Comparison of ENCODE assay signal across 25 cellular contexts in genomic region chr4:158182736-158183135, GRCh38. TPM values are rescaled to one million over a fixed set of nuclear protein-coding genes. Genes with fewer than 3 reads are reported as not detected.
A peak's percentile ranks its signal among the peaks of the same experiment; 100 is the strongest.
DNase-seq lines count a peak whose midpoint lies in the region; ATAC-seq, FAIRE-seq and TF ChIP-seq lines count a peak whose summit lies in the region.
"Had no signal": no experiment of that assay in that cellular context is flagged by ENCODE, and none has a peak within 500 bp of the region (broad histone marks: within the 10 kb centered on the region; RNA-seq: fewer than 3 reads in every experiment).

No MANE protein-coding gene starts in this region.

- H3K4me3 ChIP-seq in WERI-Rb-1 (ENCODE audit: low read depth, low read length) (peak overlapping the region; percentile 71), pancreas (no peak overlapping the region)
- H3K4me3 ChIP-seq: gastroesophageal sphincter, smooth muscle cell, thyroid gland had no signal

- no peaks in the 10 kb centered on the region for H3K36me3 Mint-ChIP-seq in activated CD4-positive, alpha-beta T cell treated with anti-CD3 and anti-CD28 coated beads for 36 hours (ENCODE audit: low read depth)
- H3K36me3 Mint-ChIP-seq in activated T-cell treated with anti-CD3 and anti-CD28 coated beads, Interleukin-2, amount 50 U/mL, for 4 hours (ENCODE audit: insufficient read depth), result no peaks in the 10 kb centered on the region
- H3K36me3 Mint-ChIP-seq: brain had no signal

- CTCF ChIA-PET in activated CD4-positive, alpha-beta T cell treated with anti-CD3 and anti-CD28 coated beads for 36 hours (lab: Charles Lee), result interaction anchor here (0.6 to 1.3 kb wide), 2 partner anchors 11 to 70 kb away, joined by 3 read pairs; no protein-coding TSS in a partner anchor

- H3K27ac ChIP-seq in WERI-Rb-1 (peak overlapping the region; percentile 72), pancreas (no peak overlapping the region)
- H3K27ac ChIP-seq: gastroesophageal sphincter, thyroid gland had no signal

- 97% methylated on average over 15 of the region's 15 CpGs for WGBS in pancreas, 2 donors

- H3K4me1 ChIP-seq in pancreas, result no peaks in the 10 kb centered on the region
- H3K4me1 ChIP-seq: thyroid gland had no signal

- FAIRE-seq in pancreas (lab: Jason Lieb, UNC), result no peak

- no peaks in the 10 kb centered on the region for H3K4me1 Mint-ChIP-seq in activated CD4-positive, alpha-beta T cell treated with anti-CD3 and anti-CD28 coated beads for 36 hours
- no peaks in the 10 kb centered on the region for H3K4me1 Mint-ChIP-seq in activated T-cell treated with anti-CD3 and anti-CD28 coated beads, Interleukin-2, amount 50 U/mL, for 4 hours (ENCODE audit: low read depth)
- H3K4me1 Mint-ChIP-seq: activated B cell treated with CpG ODN at 0.5 μM for 24 hours; activated CD4-positive, alpha-beta memory T cell treated with anti-CD3 and anti-CD28 coated beads, Interleukin-2, amount 10 ng/mL, durations not matched to agents 7 days and 5 days; activated naive CD8-positive, alpha-beta T cell treated with anti-CD3 and anti-CD28 coated beads, Interleukin-2, amount 50 U/mL, for 24 hours had no signal

- POLR2A ChIA-PET in activated CD4-positive, alpha-beta T cell treated with anti-CD3 and anti-CD28 coated beads for 36 hours (lab: Charles Lee), result interaction anchor here (0.7 kb wide), 1 partner anchor 382 kb away, joined by 3 read pairs; no protein-coding TSS in a partner anchor

- no peaks in the 10 kb centered on the region for H3K9me3 Mint-ChIP-seq in activated CD4-positive, alpha-beta T cell treated with anti-CD3 and anti-CD28 coated beads for 36 hours (ENCODE audit: low read depth)
- no peaks in the 10 kb centered on the region for H3K9me3 Mint-ChIP-seq in activated T-cell treated with anti-CD3 and anti-CD28 coated beads, Interleukin-2, amount 50 U/mL, for 4 hours
- H3K9me3 Mint-ChIP-seq: activated B cell treated with CpG ODN at 0.5 μM for 24 hours; activated CD4-positive, alpha-beta memory T cell treated with anti-CD3 and anti-CD28 coated beads, Interleukin-2, amount 10 ng/mL, durations not matched to agents 7 days and 5 days; T-helper 2 cell treated with Interferon-gamma antibody and Interleukin-4, amounts not matched to agents 5 μg/mL and 100 μg/mL, for 36 hours had no signal

- no peaks in the 10 kb centered on the region for H3K9me3 ChIP-seq in WERI-Rb-1 (ENCODE audit: severe bottlenecking)
- H3K9me3 ChIP-seq in pancreas, result no peaks in the 10 kb centered on the region
- H3K9me3 ChIP-seq: gastroesophageal sphincter, thyroid gland had no signal

- H3K4me3 Mint-ChIP-seq in activated CD4-positive, alpha-beta T cell treated with anti-CD3 and anti-CD28 coated beads for 36 hours, result no peak overlapping the region
- H3K4me3 Mint-ChIP-seq in activated T-cell treated with anti-CD3 and anti-CD28 coated beads, Interleukin-2, amount 50 U/mL, for 4 hours, result no peak overlapping the region
- H3K4me3 Mint-ChIP-seq: activated B cell treated with CpG ODN at 0.5 μM for 24 hours; activated CD4-positive, alpha-beta memory T cell treated with anti-CD3 and anti-CD28 coated beads, Interleukin-2, amount 10 ng/mL, durations not matched to agents 7 days and 5 days; activated naive CD8-positive, alpha-beta T cell treated with anti-CD3 and anti-CD28 coated beads, Interleukin-2, amount 50 U/mL, for 24 hours; T-helper 2 cell treated with Interferon-gamma antibody and Interleukin-4, amounts not matched to agents 5 μg/mL and 100 μg/mL, for 36 hours had no signal

- ATAC-seq in activated CD4-positive, alpha-beta T cell treated with anti-CD3 and anti-CD28 coated beads for 36 hours, result no peak
- ATAC-seq in activated T-cell treated with anti-CD3 and anti-CD28 coated beads, Interleukin-2, amount 50 U/mL, for 4 hours, result no peak
- no peak for ATAC-seq in pancreas
- ATAC-seq: activated naive CD8-positive, alpha-beta T cell treated with anti-CD3 and anti-CD28 coated beads, Interleukin-2, amount 50 U/mL, for 24 hours; gastroesophageal sphincter; Panc1 had no signal

- H3K27ac Mint-ChIP-seq in activated CD4-positive, alpha-beta T cell treated with anti-CD3 and anti-CD28 coated beads for 36 hours, result no peak overlapping the region
- H3K27ac Mint-ChIP-seq: activated B cell treated with CpG ODN at 0.5 μM for 24 hours; activated CD4-positive, alpha-beta memory T cell treated with anti-CD3 and anti-CD28 coated beads, Interleukin-2, amount 10 ng/mL, durations not matched to agents 7 days and 5 days; activated naive CD8-positive, alpha-beta T cell treated with anti-CD3 and anti-CD28 coated beads, Interleukin-2, amount 50 U/mL, for 24 hours; T-helper 2 cell treated with Interferon-gamma antibody and Interleukin-4, amounts not matched to agents 5 μg/mL and 100 μg/mL, for 36 hours had no signal

- intact Hi-C loops in posterior cingulate gyrus (cut with DNase I), result loop anchor here (5.0 kb wide), 1 partner anchor 445 kb away; no protein-coding TSS in a partner anchor
- intact Hi-C loops in activated CD4-positive, alpha-beta T cell treated with anti-CD3 and anti-CD28 coated beads for 36 hours (cut with DNase I, micrococcal nuclease), result no loop called here
- intact Hi-C loops in pancreas (cut with DNase I), result no loop called here

- DNase-seq in GM03348 (ENCODE audit: low spot score) (peak; percentile 7), NCI-H1105 treated with DMSO at 0.1 percent for 48 hours (lab: John Stamatoyannopoulos, UW) (peak; percentile 57), WERI-Rb-1 (peak; percentile 96), posterior cingulate gyrus (peak in 7 of 10 donors; percentile 14 to 84 (median 38)), pancreas (no peak)
- DNase-seq in activated CD4-positive, alpha-beta T cell treated with anti-CD3 and anti-CD28 coated beads for 36 hours, result no peak
- no peak for DNase-seq in activated T-cell treated with anti-CD3 and anti-CD28 coated beads, Interleukin-2, amount 50 U/mL, for 4 hours
- DNase-seq: activated B cell treated with CpG ODN at 0.5 μM for 24 hours; activated CD4-positive, alpha-beta memory T cell treated with anti-CD3 and anti-CD28 coated beads, Interleukin-2, amount 10 ng/mL, durations not matched to agents 7 days and 5 days; activated gamma-delta T cell; activated naive CD8-positive, alpha-beta T cell treated with anti-CD3 and anti-CD28 coated beads, Interleukin-2, amount 50 U/mL, for 24 hours; DMS79 treated with DMSO at 0.1 percent for 48 hours; effector memory CD4-positive, alpha-beta T cell; GOT3; kidney glomerular epithelial cell; NCI-H187 treated with DMSO at 0.1 percent for 48 hours; NCI-H446; stimulated activated CD4-positive, alpha-beta T cell treated with anti-CD3 and anti-CD28 coated beads, Interleukin-2, amount 100 ng/mL, for 48 hours; stimulated activated naive CD4-positive, alpha-beta T cell treated with Interleukin-2 at 50 U/mL for 16 hours; thyroid gland had no signal

- peaks cover 5% of the 10 kb centered on the region for H3K27me3 Mint-ChIP-seq in activated CD4-positive, alpha-beta T cell treated with anti-CD3 and anti-CD28 coated beads for 36 hours
- H3K27me3 Mint-ChIP-seq in activated T-cell treated with anti-CD3 and anti-CD28 coated beads, Interleukin-2, amount 50 U/mL, for 4 hours (ENCODE audit: low read depth), result peaks cover 2% of the 10 kb centered on the region
- H3K27me3 Mint-ChIP-seq: activated B cell treated with CpG ODN at 0.5 μM for 24 hours had no signal

- H3K27me3 ChIP-seq in WERI-Rb-1 (ENCODE audit: insufficient read depth, low read depth, severe bottlenecking), result no peaks in the 10 kb centered on the region
- no peaks in the 10 kb centered on the region for H3K27me3 ChIP-seq in pancreas
- H3K27me3 ChIP-seq: gastroesophageal sphincter, thyroid gland had no signal

- TF ChIP-seq CTCF in WERI-Rb-1 (IDR thresholded peaks at IDR 0.05; ENCODE audit: low read depth, low read length), result no peak
- no peak for TF ChIP-seq CTCF in pancreas (IDR thresholded peaks at IDR 0.05)

- H3K36me3 ChIP-seq in WERI-Rb-1 (no peaks in the 10 kb centered on the region), pancreas (no peaks in the 10 kb centered on the region)
- H3K36me3 ChIP-seq: gastroesophageal sphincter, thyroid gland had no signal

RNA-seq across cellular contexts. Expression of gene GASK1B, which starts 9.9 kb away (rescaled TPM):
- not detected for total RNA-seq in activated CD4-positive, alpha-beta T cell treated with anti-CD3 and anti-CD28 coated beads for 36 hours
- under 1 TPM; 0.11 to 0.32 (median 0.15) TPM for total RNA-seq in activated T-cell treated with anti-CD3 and anti-CD28 coated beads, Interleukin-2, amount 50 U/mL, for 4 hours
- 10 to 100 TPM in 3 of 6 donors, 1 to 10 TPM in 3; 1.4 to 27.7 (median 7.7) TPM for total RNA-seq in pancreas
- polyA plus RNA-seq in pancreas, result 1 to 10 TPM; 2.4 to 3.0 TPM
- total RNA-seq: activated B cell treated with CpG ODN at 0.5 μM for 24 hours; activated CD4-positive, alpha-beta memory T cell treated with anti-CD3 and anti-CD28 coated beads, Interleukin-2, amount 10 ng/mL, durations not matched to agents 7 days and 5 days had no signal

RNA-seq across cellular contexts. Expression of gene TMEM144, which starts 27.6 kb away (rescaled TPM):
- under 1 TPM; 0.21 to 0.32 TPM for total RNA-seq in activated CD4-positive, alpha-beta T cell treated with anti-CD3 and anti-CD28 coated beads for 36 hours
- total RNA-seq in activated T-cell treated with anti-CD3 and anti-CD28 coated beads, Interleukin-2, amount 50 U/mL, for 4 hours, result under 1 TPM in 1 of 3 donors, not detected in 2; 0.10 TPM
- total RNA-seq in pancreas, result 10 to 100 TPM in 2 of 6 donors, 1 to 10 TPM in 4; 5.1 to 10.1 (median 8.6) TPM
- 1 to 10 TPM; 2.4 to 3.1 TPM for polyA plus RNA-seq in pancreas
- total RNA-seq: activated B cell treated with CpG ODN at 0.5 μM for 24 hours; activated CD4-positive, alpha-beta memory T cell treated with anti-CD3 and anti-CD28 coated beads, Interleukin-2, amount 10 ng/mL, durations not matched to agents 7 days and 5 days had no signal

Comparison
In these comparisons a context has a peak if more than half of its experiments do, and no peak if none do; other contexts are left out.
1. DNase-seq: peak in GM03348 (single experiment), NCI-H1105 treated with DMSO at 0.1 percent for 48 hours (single experiment), WERI-Rb-1 (single experiment) and posterior cingulate gyrus (7 of 10); none in activated CD4-positive, alpha-beta T cell treated with anti-CD3 and anti-CD28 coated beads for 36 hours (single experiment), activated T-cell treated with anti-CD3 and anti-CD28 coated beads, Interleukin-2, amount 50 U/mL, for 4 hours (single experiment) and pancreas (0 of 6).
2. RNA of gene TMEM144, which starts 27.6 kb away (total RNA-seq): 5.1 to 10.1 TPM in pancreas; 0.21 to 0.32 TPM in activated CD4-positive, alpha-beta T cell treated with anti-CD3 and anti-CD28 coated beads for 36 hours and 0.10 TPM in activated T-cell treated with anti-CD3 and anti-CD28 coated beads, Interleukin-2, amount 50 U/mL, for 4 hours; every median in the first group is over 4 times any median in the second.